ENCODE assay signal across 9 cellular contexts in the genomic region with DNA sequence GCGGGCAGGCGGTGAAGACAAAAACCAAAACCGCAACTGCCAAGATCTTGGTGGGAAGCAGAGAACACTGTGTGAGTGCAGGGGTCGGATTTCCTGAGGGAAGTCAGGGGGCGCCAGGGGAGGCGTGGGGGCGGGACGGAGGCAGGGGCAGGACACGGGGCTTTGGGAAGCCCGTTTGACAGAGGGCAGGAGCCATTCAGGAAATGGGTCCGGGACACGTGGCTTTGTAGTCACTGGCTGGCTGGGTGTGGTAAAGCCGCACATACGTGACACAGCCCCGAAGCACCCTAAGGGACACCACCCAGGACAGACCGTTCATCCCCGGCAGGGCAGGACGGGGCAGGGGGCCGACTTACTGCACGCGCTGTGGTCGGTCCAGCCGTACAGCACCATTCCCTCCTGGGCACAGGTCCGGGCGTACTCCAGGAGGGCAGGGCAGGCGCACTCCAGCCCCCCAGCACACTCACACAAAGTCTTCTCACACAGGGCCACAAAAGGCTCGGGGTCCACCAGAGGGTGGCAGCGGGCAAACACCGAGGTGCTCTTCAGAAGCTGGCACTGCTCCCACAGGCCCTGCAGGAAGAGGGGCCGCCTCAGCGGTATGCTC. TPM values are rescaled to one million over a fixed set of nuclear protein-coding genes. Genes with fewer than 3 reads are reported as not detected.
DNase-seq lines count a peak whose midpoint lies in the region; ATAC-seq and TF ChIP-seq lines count a peak whose summit lies in the region.
"Had no signal": no experiment of that assay in that cellular context is flagged by ENCODE, and none has a peak within 500 bp of the region (broad histone marks: within the 10 kb centered on the region; RNA-seq: fewer than 3 reads in every experiment).

No MANE protein-coding gene starts in this region.

- H3K9me3 Mint-ChIP-seq in nephron progenitor cell, result no peaks in the 10 kb centered on the region

- peaks cover 79% of the 10 kb centered on the region for H3K4me1 Mint-ChIP-seq in nephron progenitor cell

- ATAC-seq in GM18870 (IDR thresholded peaks at IDR 0.05; ENCODE audit: unreplicated experiment) (no peak), HG03378 (IDR thresholded peaks at IDR 0.05; ENCODE audit: unreplicated experiment) (no peak), HG02852 (IDR thresholded peaks at IDR 0.05; ENCODE audit: unreplicated experiment) (no peak)

- peak overlapping the region; percentile 94 for H3K27ac Mint-ChIP-seq in nephron progenitor cell

- peak overlapping the region; percentile 70 for H3K9ac ChIP-seq in BLaER1

- H3K9me3 ChIP-seq in BLaER1 (no peaks in the 10 kb centered on the region), SJCRH30 (replicated peaks) (no peaks in the 10 kb centered on the region)

- H3K36me3 ChIP-seq in BLaER1 (no peaks in the 10 kb centered on the region), SJCRH30 (no peaks in the 10 kb centered on the region)

- H3K4me3 ChIP-seq in BLaER1, result peak overlapping the region; percentile 62
- peak overlapping the region; percentile 32 for H3K4me3 ChIP-seq in SJCRH30

- peak overlapping the region; percentile 70; the same call in 1 of the 2 replicates for H3K27ac ChIP-seq in BLaER1
- no peak overlapping the region for H3K27ac ChIP-seq in SJCRH30

- H4K20me1 ChIP-seq in BLaER1, result no peaks in the 10 kb centered on the region

- H3K4me1 ChIP-seq in BLaER1 (peaks cover 67% of the 10 kb centered on the region), SJCRH30 (peaks cover 4% of the 10 kb centered on the region; the same call in 1 of the 2 replicates)

- H3K4me3 Mint-ChIP-seq in nephron progenitor cell, result peak overlapping the region; percentile 68

- peak overlapping the region; percentile 99 for H3K4me2 ChIP-seq in BLaER1

- no peak for TF ChIP-seq CTCF in nephron progenitor cell (IDR thresholded peaks at IDR 0.05)

- no peaks in the 10 kb centered on the region for H3K36me3 Mint-ChIP-seq in nephron progenitor cell (ENCODE audit: low read depth)

- DNase-seq in SJCRH30 (peak; percentile 56 to 66), dermis microvascular lymphatic vessel endothelial cell (ENCODE audit: low read depth in 2 of 2) (peak; percentile 43 to 68), nephron progenitor cell (peak; percentile 40), NCI-H774 (lab: John Stamatoyannopoulos, UW) (no peak)
- DNase-seq: NCI-H1694 had no signal

- no peaks in the 10 kb centered on the region for H3K27me3 ChIP-seq in BLaER1
- no peaks in the 10 kb centered on the region for H3K27me3 ChIP-seq in SJCRH30

- peaks cover 8% of the 10 kb centered on the region for H3K27me3 Mint-ChIP-seq in nephron progenitor cell (ENCODE audit: low read depth, poor library complexity)

RNA-seq across cellular contexts. Expression of a gene that starts 49.4 kb away (rescaled TPM):
- total RNA-seq in SJCRH30 (2014; rRNA removed; shearing (Covaris generic)), result 0.35 and 0.73 TPM in 2 replicates
- 467 and 1,551 TPM in 2 replicates for total RNA-seq in dermis microvascular lymphatic vessel endothelial cell

Comparison
In these comparisons a context has a peak if more than half of its experiments do, and no peak if none do; other contexts are left out.
1. RNA of a gene that starts 49.4 kb away (total RNA-seq): 467 to 1,551 TPM in dermis microvascular lymphatic vessel endothelial cell; 0.35 to 0.73 TPM in SJCRH30; every median in the first group is over 100 times any median in the second.